ENCODE assay signal across 1 cellular context in the genomic region with DNA sequence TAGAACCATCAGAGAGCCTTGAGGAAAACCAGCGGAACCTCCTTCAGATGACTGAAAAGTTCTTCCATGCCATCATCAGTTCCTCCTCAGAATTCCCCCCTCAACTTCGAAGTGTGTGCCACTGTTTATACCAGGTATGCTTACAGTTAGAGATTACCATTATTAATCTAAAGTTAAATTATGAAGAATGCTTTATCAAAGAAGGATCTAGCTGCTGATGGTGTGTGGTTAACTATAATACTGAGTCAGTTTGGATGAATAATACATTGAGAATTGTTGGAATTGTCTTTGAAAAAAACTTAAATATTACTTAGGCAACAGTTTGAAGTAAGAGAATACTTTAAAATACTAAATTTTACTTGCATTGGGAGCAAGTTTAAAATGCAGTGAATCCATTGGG.
TF ChIP-seq lines count a peak whose summit lies in the region.

No MANE protein-coding gene starts in this region.

TF ChIP-seq in SK-N-SH, 30 proteins besides CTCF, POLR2A, EP300 and RAD21 (continued from another document):
- TF ChIP-seq NRF1 (IDR thresholded peaks at IDR 0.05; ENCODE audit: low read depth, low read length) (no peak), SMC3 (IDR thresholded peaks at IDR 0.05; ENCODE audit: low read depth, low read length) (no peak), FOXJ3 (CRISPR knock-in tag; IDR thresholded peaks at IDR 0.05) (no peak), EZH2phosphoT487 (IDR thresholded peaks at IDR 0.05; ENCODE audit: borderline replicate concordance, low read depth) (no peak), MXI1 (IDR thresholded peaks at IDR 0.05; ENCODE audit: low read depth, low read length) (no peak), CHD2 (IDR thresholded peaks at IDR 0.05; ENCODE audit: low read length, partially characterized antibody) (no peak), FOSL2 (IDR thresholded peaks at IDR 0.05; ENCODE audit: borderline replicate concordance, low read depth) (peak; percentile 98), TCF12 (IDR thresholded peaks at IDR 0.05) (peak; percentile 96), RXRA (IDR thresholded peaks at IDR 0.05; ENCODE audit: borderline replicate concordance, low read depth) (peak; percentile 67; the same call in 1 of the 2 replicates), MEF2A (IDR thresholded peaks at IDR 0.05; ENCODE audit: borderline replicate concordance, low read depth) (peak; percentile 76; the same call in 1 of the 2 replicates)
- TF ChIP-seq, protein P1, sequence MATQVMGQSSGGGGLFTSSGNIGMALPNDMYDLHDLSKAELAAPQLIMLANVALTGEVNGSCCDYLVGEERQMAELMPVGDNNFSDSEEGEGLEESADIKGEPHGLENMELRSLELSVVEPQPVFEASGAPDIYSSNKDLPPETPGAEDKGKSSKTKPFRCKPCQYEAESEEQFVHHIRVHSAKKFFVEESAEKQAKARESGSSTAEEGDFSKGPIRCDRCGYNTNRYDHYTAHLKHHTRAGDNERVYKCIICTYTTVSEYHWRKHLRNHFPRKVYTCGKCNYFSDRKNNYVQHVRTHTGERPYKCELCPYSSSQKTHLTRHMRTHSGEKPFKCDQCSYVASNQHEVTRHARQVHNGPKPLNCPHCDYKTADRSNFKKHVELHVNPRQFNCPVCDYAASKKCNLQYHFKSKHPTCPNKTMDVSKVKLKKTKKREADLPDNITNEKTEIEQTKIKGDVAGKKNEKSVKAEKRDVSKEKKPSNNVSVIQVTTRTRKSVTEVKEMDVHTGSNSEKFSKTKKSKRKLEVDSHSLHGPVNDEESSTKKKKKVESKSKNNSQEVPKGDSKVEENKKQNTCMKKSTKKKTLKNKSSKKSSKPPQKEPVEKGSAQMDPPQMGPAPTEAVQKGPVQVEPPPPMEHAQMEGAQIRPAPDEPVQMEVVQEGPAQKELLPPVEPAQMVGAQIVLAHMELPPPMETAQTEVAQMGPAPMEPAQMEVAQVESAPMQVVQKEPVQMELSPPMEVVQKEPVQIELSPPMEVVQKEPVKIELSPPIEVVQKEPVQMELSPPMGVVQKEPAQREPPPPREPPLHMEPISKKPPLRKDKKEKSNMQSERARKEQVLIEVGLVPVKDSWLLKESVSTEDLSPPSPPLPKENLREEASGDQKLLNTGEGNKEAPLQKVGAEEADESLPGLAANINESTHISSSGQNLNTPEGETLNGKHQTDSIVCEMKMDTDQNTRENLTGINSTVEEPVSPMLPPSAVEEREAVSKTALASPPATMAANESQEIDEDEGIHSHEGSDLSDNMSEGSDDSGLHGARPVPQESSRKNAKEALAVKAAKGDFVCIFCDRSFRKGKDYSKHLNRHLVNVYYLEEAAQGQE (IDR thresholded peaks at IDR 0.05; ENCODE audit: low read depth, low read length): no peak
- TF ChIP-seq, protein P2, sequence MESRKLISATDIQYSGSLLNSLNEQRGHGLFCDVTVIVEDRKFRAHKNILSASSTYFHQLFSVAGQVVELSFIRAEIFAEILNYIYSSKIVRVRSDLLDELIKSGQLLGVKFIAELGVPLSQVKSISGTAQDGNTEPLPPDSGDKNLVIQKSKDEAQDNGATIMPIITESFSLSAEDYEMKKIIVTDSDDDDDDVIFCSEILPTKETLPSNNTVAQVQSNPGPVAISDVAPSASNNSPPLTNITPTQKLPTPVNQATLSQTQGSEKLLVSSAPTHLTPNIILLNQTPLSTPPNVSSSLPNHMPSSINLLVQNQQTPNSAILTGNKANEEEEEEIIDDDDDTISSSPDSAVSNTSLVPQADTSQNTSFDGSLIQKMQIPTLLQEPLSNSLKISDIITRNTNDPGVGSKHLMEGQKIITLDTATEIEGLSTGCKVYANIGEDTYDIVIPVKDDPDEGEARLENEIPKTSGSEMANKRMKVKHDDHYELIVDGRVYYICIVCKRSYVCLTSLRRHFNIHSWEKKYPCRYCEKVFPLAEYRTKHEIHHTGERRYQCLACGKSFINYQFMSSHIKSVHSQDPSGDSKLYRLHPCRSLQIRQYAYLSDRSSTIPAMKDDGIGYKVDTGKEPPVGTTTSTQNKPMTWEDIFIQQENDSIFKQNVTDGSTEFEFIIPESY (IDR thresholded peaks at IDR 0.05; ENCODE audit: borderline replicate concordance, low read depth): no peak
- TF ChIP-seq, protein P3, sequence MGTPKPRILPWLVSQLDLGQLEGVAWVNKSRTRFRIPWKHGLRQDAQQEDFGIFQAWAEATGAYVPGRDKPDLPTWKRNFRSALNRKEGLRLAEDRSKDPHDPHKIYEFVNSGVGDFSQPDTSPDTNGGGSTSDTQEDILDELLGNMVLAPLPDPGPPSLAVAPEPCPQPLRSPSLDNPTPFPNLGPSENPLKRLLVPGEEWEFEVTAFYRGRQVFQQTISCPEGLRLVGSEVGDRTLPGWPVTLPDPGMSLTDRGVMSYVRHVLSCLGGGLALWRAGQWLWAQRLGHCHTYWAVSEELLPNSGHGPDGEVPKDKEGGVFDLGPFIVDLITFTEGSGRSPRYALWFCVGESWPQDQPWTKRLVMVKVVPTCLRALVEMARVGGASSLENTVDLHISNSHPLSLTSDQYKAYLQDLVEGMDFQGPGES (IDR thresholded peaks at IDR 0.05; ENCODE audit: low read depth, low read length): no peak
- TF ChIP-seq, protein P4, sequence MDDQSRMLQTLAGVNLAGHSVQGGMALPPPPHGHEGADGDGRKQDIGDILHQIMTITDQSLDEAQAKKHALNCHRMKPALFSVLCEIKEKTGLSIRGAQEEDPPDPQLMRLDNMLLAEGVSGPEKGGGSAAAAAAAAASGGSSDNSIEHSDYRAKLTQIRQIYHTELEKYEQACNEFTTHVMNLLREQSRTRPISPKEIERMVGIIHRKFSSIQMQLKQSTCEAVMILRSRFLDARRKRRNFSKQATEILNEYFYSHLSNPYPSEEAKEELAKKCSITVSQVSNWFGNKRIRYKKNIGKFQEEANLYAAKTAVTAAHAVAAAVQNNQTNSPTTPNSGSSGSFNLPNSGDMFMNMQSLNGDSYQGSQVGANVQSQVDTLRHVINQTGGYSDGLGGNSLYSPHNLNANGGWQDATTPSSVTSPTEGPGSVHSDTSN (IDR thresholded peaks at IDR 0.05): peak; percentile 83
